In the genomic region with DNA sequence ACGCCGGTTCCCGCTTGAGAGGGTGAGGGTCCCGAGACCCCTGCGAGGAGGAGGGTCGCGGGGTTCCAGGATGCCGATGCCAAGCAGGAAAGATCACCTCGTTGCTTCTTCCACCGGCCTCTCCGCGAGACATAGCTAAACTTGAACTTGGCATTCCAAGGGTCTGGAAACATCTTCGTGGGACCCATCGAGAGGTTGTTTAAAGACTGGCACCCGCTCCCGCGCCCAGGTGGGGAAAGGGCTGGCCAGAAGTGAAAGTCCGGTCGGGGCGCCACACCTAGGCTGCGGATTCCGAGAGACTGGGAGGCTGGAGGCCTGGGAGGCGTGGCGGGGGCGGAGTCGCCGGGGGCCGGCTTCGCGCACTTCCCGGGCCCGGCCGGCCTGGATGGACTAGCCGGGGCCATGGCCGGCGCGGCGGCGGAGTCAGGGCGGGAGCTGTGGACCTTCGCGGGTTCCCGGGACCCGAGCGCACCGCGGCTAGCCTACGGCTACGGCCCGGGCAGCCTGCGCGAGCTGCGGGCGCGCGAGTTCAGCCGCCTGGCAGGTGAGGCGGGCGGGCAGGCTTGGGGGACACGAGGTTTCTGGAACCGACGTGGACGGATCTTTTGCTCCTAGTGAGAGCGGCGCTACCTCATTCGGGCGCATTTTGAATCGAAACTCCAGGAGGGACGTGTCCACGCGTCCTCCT, we compare ENCODE assay signal across 1 cellular context.
A peak's percentile ranks its signal among the peaks of the same experiment; 100 is the strongest.
TF ChIP-seq lines count a peak whose summit lies in the region.

A gene with protein sequence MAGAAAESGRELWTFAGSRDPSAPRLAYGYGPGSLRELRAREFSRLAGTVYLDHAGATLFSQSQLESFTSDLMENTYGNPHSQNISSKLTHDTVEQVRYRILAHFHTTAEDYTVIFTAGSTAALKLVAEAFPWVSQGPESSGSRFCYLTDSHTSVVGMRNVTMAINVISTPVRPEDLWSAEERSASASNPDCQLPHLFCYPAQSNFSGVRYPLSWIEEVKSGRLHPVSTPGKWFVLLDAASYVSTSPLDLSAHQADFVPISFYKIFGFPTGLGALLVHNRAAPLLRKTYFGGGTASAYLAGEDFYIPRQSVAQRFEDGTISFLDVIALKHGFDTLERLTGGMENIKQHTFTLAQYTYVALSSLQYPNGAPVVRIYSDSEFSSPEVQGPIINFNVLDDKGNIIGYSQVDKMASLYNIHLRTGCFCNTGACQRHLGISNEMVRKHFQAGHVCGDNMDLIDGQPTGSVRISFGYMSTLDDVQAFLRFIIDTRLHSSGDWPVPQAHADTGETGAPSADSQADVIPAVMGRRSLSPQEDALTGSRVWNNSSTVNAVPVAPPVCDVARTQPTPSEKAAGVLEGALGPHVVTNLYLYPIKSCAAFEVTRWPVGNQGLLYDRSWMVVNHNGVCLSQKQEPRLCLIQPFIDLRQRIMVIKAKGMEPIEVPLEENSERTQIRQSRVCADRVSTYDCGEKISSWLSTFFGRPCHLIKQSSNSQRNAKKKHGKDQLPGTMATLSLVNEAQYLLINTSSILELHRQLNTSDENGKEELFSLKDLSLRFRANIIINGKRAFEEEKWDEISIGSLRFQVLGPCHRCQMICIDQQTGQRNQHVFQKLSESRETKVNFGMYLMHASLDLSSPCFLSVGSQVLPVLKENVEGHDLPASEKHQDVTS (plus strand): TSS at position 360 of the 688 bp plus-strand sequence. CDS start 43 bp downstream, at position 403.

TF ChIP-seq in K562, 482 proteins besides CTCF, POLR2A, EP300 and RAD21 (continues in another document):
- TF ChIP-seq, protein P1, sequence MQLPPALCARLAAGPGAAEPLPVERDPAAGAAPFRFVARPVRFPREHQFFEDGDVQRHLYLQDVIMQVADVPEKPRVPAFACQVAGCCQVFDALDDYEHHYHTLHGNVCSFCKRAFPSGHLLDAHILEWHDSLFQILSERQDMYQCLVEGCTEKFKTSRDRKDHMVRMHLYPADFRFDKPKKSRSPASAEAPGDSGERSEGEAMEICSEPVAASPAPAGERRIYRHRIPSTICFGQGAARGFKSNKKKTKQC (CRISPR knock-in tag; IDR thresholded peaks at IDR 0.05), result peak; percentile 80; the same call in 1 of the 2 replicates
- TF ChIP-seq SETDB1 (IDR thresholded peaks at IDR 0.05; ENCODE audit: low read length) (no peak), FUS (optimal IDR thresholded peaks at IDR 0.05; ENCODE audit: low read depth, low read length) (peak; percentile 61), HCFC1 (IDR thresholded peaks at IDR 0.05; ENCODE audit: low read depth, low read length) (0 out of 2 replicates have a peak, but pooled peaks have one; percentile 25), ZKSCAN8 (CRISPR knock-in tag; IDR thresholded peaks at IDR 0.05) (no peak), POLR2G (IDR thresholded peaks at IDR 0.05; ENCODE audit: low read depth, low read length) (peak; percentile 99), MBD2 (IDR thresholded peaks at IDR 0.05; ENCODE audit: borderline replicate concordance, low read depth) (no peak), CTBP1 (IDR thresholded peaks at IDR 0.05; ENCODE audit: borderline replicate concordance) (peak; percentile 74), HNRNPL (IDR thresholded peaks at IDR 0.05; ENCODE audit: low read depth, low read length) (peak; percentile 50; the same call in 1 of the 2 replicates), ZNF239 (CRISPR knock-in tag; IDR thresholded peaks at IDR 0.05) (no peak), RCOR1 (IDR thresholded peaks at IDR 0.05; ENCODE audit: borderline replicate concordance in 1 of 2, low read depth in 2 of 2, low read length in 2 of 2) (peak in 1 of 2 experiments; percentile 49; a peak in 2 of 4 replicates), BRCA1 (IDR thresholded peaks at IDR 0.05) (no peak), BRCA1 (CRISPR knock-in tag; IDR thresholded peaks at IDR 0.05) (no peak), ETV6 (IDR thresholded peaks at IDR 0.05; ENCODE audit: borderline replicate concordance in 1 of 2, low read depth in 2 of 2, low read length in 1 of 2) (no peak), ETV6 (CRISPR knock-in tag; IDR thresholded peaks at IDR 0.05; ENCODE audit: borderline replicate concordance) (no peak), ZNF668 (CRISPR knock-in tag; IDR thresholded peaks at IDR 0.05) (no peak), RNF2 (IDR thresholded peaks at IDR 0.05) (peak; percentile 35; the same call in 1 of the 2 replicates), RBM14 (IDR thresholded peaks at IDR 0.05; ENCODE audit: borderline replicate concordance, insufficient read depth, low read depth, low read length) (no peak), POLR2AphosphoS5 (IDR thresholded peaks at IDR 0.05; ENCODE audit: control insufficient read depth, insufficient read depth, low read depth, low read length) (peak; percentile 54), MTA3 (IDR thresholded peaks at IDR 0.05; ENCODE audit: borderline replicate concordance) (peak; percentile 74; the same call in 1 of the 2 replicates), ZBTB7A (IDR thresholded peaks at IDR 0.05; ENCODE audit: borderline replicate concordance, control insufficient read depth, low read depth, low read length) (peak; percentile 87), SIN3B (IDR thresholded peaks at IDR 0.05; ENCODE audit: low read depth) (peak; percentile 42; the same call in 1 of the 2 replicates), IRF2 (CRISPR knock-in tag; IDR thresholded peaks at IDR 0.05) (peak; percentile 85; the same call in 1 of the 2 replicates), SOX6 (IDR thresholded peaks at IDR 0.05) (peak; percentile 64), NRF1 (conservative IDR thresholded peaks at IDR 0.05 in 1 of 2, IDR thresholded peaks at IDR 0.05 in 1 of 2) (peak; percentile 76 to 79), KDM5B (IDR thresholded peaks at IDR 0.05; ENCODE audit: insufficient replicate concordance, low read depth, low read length) (peak; percentile 88), HDAC1 (IDR thresholded peaks at IDR 0.05) (peak in 1 of 2 experiments; percentile 37; a peak in 1 of 4 replicates), SAP30 (IDR thresholded peaks at IDR 0.05; ENCODE audit: borderline replicate concordance, insufficient read depth, low read depth, low read length, poor library complexity, severe bottlenecking) (peak; percentile 71), RBM39 (optimal IDR thresholded peaks at IDR 0.05; ENCODE audit: low read depth, low read length) (no peak), HDAC8 (tag; IDR thresholded peaks at IDR 0.05) (0 out of 2 replicates have a peak, but pooled peaks have one; percentile 38), ZFX (CRISPR knock-in tag; IDR thresholded peaks at IDR 0.05) (peak; percentile 88), RB1 (IDR thresholded peaks at IDR 0.05; ENCODE audit: low read depth) (peak; percentile 89), XRCC3 (IDR thresholded peaks at IDR 0.05) (no peak), TAF7 (tag; IDR thresholded peaks at IDR 0.05) (no peak), YY1 (IDR thresholded peaks at IDR 0.05; ENCODE audit: borderline replicate concordance in 1 of 3, control insufficient read depth in 1 of 3, extremely low read depth in 1 of 3, insufficient read depth in 3 of 3, insufficient read length in 1 of 3, insufficient replicate concordance in 2 of 3, low read depth in 1 of 3, low read length in 2 of 3) (peak in 2 of 3 experiments; percentile 79 to 91), ATF1 (CRISPR knock-in tag; IDR thresholded peaks at IDR 0.05) (no peak), ATF1 (tag; IDR thresholded peaks at IDR 0.05) (peak; percentile 34; the same call in 1 of the 2 replicates), ZC3H8 (IDR thresholded peaks at IDR 0.05) (no peak)
- TF ChIP-seq, protein P2, sequence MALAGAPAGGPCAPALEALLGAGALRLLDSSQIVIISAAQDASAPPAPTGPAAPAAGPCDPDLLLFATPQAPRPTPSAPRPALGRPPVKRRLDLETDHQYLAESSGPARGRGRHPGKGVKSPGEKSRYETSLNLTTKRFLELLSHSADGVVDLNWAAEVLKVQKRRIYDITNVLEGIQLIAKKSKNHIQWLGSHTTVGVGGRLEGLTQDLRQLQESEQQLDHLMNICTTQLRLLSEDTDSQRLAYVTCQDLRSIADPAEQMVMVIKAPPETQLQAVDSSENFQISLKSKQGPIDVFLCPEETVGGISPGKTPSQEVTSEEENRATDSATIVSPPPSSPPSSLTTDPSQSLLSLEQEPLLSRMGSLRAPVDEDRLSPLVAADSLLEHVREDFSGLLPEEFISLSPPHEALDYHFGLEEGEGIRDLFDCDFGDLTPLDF (CRISPR knock-in tag; IDR thresholded peaks at IDR 0.05), result peak; percentile 51; the same call in 1 of the 2 replicates
- TF ChIP-seq, protein P3, sequence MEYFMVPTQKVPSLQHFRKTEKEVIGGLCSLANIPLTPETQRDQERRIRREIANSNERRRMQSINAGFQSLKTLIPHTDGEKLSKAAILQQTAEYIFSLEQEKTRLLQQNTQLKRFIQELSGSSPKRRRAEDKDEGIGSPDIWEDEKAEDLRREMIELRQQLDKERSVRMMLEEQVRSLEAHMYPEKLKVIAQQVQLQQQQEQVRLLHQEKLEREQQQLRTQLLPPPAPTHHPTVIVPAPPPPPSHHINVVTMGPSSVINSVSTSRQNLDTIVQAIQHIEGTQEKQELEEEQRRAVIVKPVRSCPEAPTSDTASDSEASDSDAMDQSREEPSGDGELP (CRISPR knock-in tag; IDR thresholded peaks at IDR 0.05; ENCODE audit: borderline replicate concordance), result peak; percentile 65
- TF ChIP-seq, protein P4, sequence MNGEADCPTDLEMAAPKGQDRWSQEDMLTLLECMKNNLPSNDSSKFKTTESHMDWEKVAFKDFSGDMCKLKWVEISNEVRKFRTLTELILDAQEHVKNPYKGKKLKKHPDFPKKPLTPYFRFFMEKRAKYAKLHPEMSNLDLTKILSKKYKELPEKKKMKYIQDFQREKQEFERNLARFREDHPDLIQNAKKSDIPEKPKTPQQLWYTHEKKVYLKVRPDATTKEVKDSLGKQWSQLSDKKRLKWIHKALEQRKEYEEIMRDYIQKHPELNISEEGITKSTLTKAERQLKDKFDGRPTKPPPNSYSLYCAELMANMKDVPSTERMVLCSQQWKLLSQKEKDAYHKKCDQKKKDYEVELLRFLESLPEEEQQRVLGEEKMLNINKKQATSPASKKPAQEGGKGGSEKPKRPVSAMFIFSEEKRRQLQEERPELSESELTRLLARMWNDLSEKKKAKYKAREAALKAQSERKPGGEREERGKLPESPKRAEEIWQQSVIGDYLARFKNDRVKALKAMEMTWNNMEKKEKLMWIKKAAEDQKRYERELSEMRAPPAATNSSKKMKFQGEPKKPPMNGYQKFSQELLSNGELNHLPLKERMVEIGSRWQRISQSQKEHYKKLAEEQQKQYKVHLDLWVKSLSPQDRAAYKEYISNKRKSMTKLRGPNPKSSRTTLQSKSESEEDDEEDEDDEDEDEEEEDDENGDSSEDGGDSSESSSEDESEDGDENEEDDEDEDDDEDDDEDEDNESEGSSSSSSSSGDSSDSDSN (IDR thresholded peaks at IDR 0.05; ENCODE audit: borderline replicate concordance in 1 of 2, low read depth in 2 of 2, low read length in 2 of 2), result peak; percentile 70 to 96; a peak in 3 of 4 replicates
- TF ChIP-seq, protein P5, sequence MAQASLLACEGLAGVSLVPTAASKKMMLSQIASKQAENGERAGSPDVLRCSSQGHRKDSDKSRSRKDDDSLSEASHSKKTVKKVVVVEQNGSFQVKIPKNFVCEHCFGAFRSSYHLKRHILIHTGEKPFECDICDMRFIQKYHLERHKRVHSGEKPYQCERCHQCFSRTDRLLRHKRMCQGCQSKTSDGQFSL (CRISPR knock-in tag; IDR thresholded peaks at IDR 0.05), result 0 out of 2 replicates have a peak, but pooled peaks have one; percentile 50
- TF ChIP-seq, protein P5 (tag; IDR thresholded peaks at IDR 0.05), result no peak
- TF ChIP-seq, protein P6, sequence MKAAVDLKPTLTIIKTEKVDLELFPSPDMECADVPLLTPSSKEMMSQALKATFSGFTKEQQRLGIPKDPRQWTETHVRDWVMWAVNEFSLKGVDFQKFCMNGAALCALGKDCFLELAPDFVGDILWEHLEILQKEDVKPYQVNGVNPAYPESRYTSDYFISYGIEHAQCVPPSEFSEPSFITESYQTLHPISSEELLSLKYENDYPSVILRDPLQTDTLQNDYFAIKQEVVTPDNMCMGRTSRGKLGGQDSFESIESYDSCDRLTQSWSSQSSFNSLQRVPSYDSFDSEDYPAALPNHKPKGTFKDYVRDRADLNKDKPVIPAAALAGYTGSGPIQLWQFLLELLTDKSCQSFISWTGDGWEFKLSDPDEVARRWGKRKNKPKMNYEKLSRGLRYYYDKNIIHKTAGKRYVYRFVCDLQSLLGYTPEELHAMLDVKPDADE (conservative IDR thresholded peaks at IDR 0.05; ENCODE audit: control insufficient read depth, low read depth, low read length), result peak; percentile 28; the same call in 1 of the 2 replicates
- TF ChIP-seq, protein P7, sequence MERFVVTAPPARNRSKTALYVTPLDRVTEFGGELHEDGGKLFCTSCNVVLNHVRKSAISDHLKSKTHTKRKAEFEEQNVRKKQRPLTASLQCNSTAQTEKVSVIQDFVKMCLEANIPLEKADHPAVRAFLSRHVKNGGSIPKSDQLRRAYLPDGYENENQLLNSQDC (CRISPR knock-in tag; IDR thresholded peaks at IDR 0.05), result no peak
- TF ChIP-seq, protein P8, sequence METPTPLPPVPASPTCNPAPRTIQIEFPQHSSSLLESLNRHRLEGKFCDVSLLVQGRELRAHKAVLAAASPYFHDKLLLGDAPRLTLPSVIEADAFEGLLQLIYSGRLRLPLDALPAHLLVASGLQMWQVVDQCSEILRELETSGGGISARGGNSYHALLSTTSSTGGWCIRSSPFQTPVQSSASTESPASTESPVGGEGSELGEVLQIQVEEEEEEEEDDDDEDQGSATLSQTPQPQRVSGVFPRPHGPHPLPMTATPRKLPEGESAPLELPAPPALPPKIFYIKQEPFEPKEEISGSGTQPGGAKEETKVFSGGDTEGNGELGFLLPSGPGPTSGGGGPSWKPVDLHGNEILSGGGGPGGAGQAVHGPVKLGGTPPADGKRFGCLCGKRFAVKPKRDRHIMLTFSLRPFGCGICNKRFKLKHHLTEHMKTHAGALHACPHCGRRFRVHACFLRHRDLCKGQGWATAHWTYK (CRISPR knock-in tag; IDR thresholded peaks at IDR 0.05), result 0 out of 2 replicates have a peak, but pooled peaks have one; percentile 12
